In genomic region chr11:32947985-32948384, GRCh38 we compare ENCODE assay signal across 18 cellular contexts. TPM values are rescaled to one million over a fixed set of nuclear protein-coding genes. Genes with fewer than 3 reads are reported as not detected.
A peak's percentile ranks its signal among the peaks of the same experiment; 100 is the strongest.
DNase-seq lines count a peak whose midpoint lies in the region; ATAC-seq and TF ChIP-seq lines count a peak whose summit lies in the region.
"Had no signal": no experiment of that assay in that cellular context is flagged by ENCODE, and none has a peak within 500 bp of the region (broad histone marks: within the 10 kb centered on the region; RNA-seq: fewer than 3 reads in every experiment).

No MANE protein-coding gene starts in this region.

- H3K4me1 ChIP-seq in OCI-LY7 (ENCODE audit: insufficient read depth, low read length, poor library complexity, severe bottlenecking): no peaks in the 10 kb centered on the region
- H3K4me1 ChIP-seq in effector memory CD4-positive, alpha-beta T cell (ENCODE audit: control insufficient read depth, insufficient read depth, low read length, poor library complexity, severe bottlenecking): no peaks in the 10 kb centered on the region
- H3K4me1 ChIP-seq in trophoblast cell (ENCODE audit: control insufficient read depth in 1 of 2, insufficient read depth in 2 of 2, low read length in 2 of 2): peaks cover 0 to 2% of the 10 kb centered on the region in 2 experiments
- H3K4me1 ChIP-seq: SJSA1 had no signal

- peak overlapping the region; percentile 51 for H3K4me3 Mint-ChIP-seq in osteocyte (ENCODE audit: unreplicated experiment)
- H3K4me3 Mint-ChIP-seq: B cell had no signal

- H4K12ac ChIP-seq in trophoblast cell (ENCODE audit: low read depth, low read length): no peak overlapping the region

- H2AFZ ChIP-seq in OCI-LY7 (ENCODE audit: low read length) (no peak overlapping the region), trophoblast cell (ENCODE audit: insufficient read depth, low read length, poor library complexity) (no peak overlapping the region)

- H3K4me3 ChIP-seq in OCI-LY7 (ENCODE audit: low read depth, low read length, poor library complexity, severe bottlenecking) (no peak overlapping the region), fibroblast of mammary gland (ENCODE audit: control insufficient read depth, low read depth, low read length) (no peak overlapping the region), trophoblast cell (ENCODE audit: low read depth, low read length) (no peak overlapping the region)
- no peak overlapping the region for H3K4me3 ChIP-seq in effector memory CD4-positive, alpha-beta T cell (ENCODE audit: insufficient read depth, low read depth, low read length, poor library complexity, severe bottlenecking)
- H3K4me3 ChIP-seq: SJSA1 had no signal

- no peak for ATAC-seq in GM21360 (IDR thresholded peaks at IDR 0.05; ENCODE audit: unreplicated experiment)

- H3K9me3 Mint-ChIP-seq in osteocyte (ENCODE audit: unreplicated experiment): no peaks in the 10 kb centered on the region

- WGBS in trophoblast cell (ENCODE audit: extremely low coverage, insufficient coverage, insufficient read length): no CpG with 5 or more reads among the region's 2 CpGs

- H2AK5ac ChIP-seq in trophoblast cell (ENCODE audit: low read length): no peak overlapping the region

- H3K27ac ChIP-seq in OCI-LY7 (ENCODE audit: low read depth, low read length, poor library complexity, severe bottlenecking) (no peak overlapping the region), trophoblast cell (ENCODE audit: low read depth, low read length) (no peak overlapping the region)
- H3K27ac ChIP-seq in effector memory CD4-positive, alpha-beta T cell (ENCODE audit: insufficient read depth, low read length, poor library complexity, severe bottlenecking): no peak overlapping the region
- H3K27ac ChIP-seq: SJSA1 had no signal

- DNase-seq in GM10248 (ENCODE audit: extremely low spot score) (peak; percentile 10), OCI-LY7 (ENCODE audit: low spot score) (no peak), fibroblast of mammary gland (ENCODE audit: low read depth) (peak; percentile 11), osteocyte (ENCODE audit: extremely low spot score, unreplicated experiment) (no peak), trophoblast cell (no peak)
- no peak for DNase-seq in effector memory CD4-positive, alpha-beta T cell
- DNase-seq in effector CD4-positive, alpha-beta T cell: no peak
- DNase-seq: DMS 273 treated with DMSO at 0.1 percent for 48 hours, DND-41, GDM1, NCI-H187, NCI-H2107, NCI-H2227 treated with DMSO at 0.1 percent for 48 hours, NCI-H524, SW 1271 had no signal

- no peak overlapping the region for H3K4ac ChIP-seq in trophoblast cell (ENCODE audit: low read depth, low read length)

- no peak overlapping the region for H3K23ac ChIP-seq in trophoblast cell (ENCODE audit: low read length)

- H3K9me2 ChIP-seq in OCI-LY7 (ENCODE audit: insufficient read depth, low read length): no peaks in the 10 kb centered on the region

- no peak overlapping the region for H3K18ac ChIP-seq in trophoblast cell (ENCODE audit: low read length)

- no peak overlapping the region for H2BK12ac ChIP-seq in trophoblast cell (ENCODE audit: low read length)

- no peak overlapping the region for H4K91ac ChIP-seq in trophoblast cell (ENCODE audit: low read depth, low read length)

- POLR2A ChIA-PET in GM10248 (lab: Yijun Ruan, JAX): no interaction called here
- POLR2A ChIA-PET in OCI-LY7 (lab: Charles Lee): interaction anchor here (0.6 kb wide), 1 partner anchor 301 kb away, joined by 3 read pairs; no protein-coding TSS in a partner anchor

- no peak overlapping the region for H2BK5ac ChIP-seq in trophoblast cell (ENCODE audit: low read depth, low read length, poor library complexity)

- no peaks in the 10 kb centered on the region for H3K27me3 Mint-ChIP-seq in osteocyte (ENCODE audit: unreplicated experiment)
- H3K27me3 Mint-ChIP-seq: B cell had no signal

- H3K9me3 ChIP-seq in OCI-LY7 (ENCODE audit: low read length) (no peaks in the 10 kb centered on the region), trophoblast cell (ENCODE audit: insufficient read depth, low read depth, low read length) (no peaks in the 10 kb centered on the region)
- H3K9me3 ChIP-seq in effector memory CD4-positive, alpha-beta T cell (ENCODE audit: control insufficient read depth, low read length): no peaks in the 10 kb centered on the region
- H3K9me3 ChIP-seq: SJSA1 had no signal

- H3K79me2 ChIP-seq in OCI-LY7 (ENCODE audit: insufficient read depth, low read depth, low read length): peaks cover 16% of the 10 kb centered on the region
- H3K79me2 ChIP-seq in trophoblast cell (ENCODE audit: control insufficient read depth, insufficient read depth, low read length, poor library complexity): no peaks in the 10 kb centered on the region

- H2BK120ac ChIP-seq in trophoblast cell (ENCODE audit: insufficient read depth, low read length, poor library complexity): no peak overlapping the region

- intact Hi-C loops in OCI-LY7 (cut with micrococcal nuclease; ENCODE audit: unreplicated experiment): no loop called here

- peaks cover 13% of the 10 kb centered on the region for H3K36me3 ChIP-seq in OCI-LY7 (ENCODE audit: insufficient read depth, low read length)
- H3K36me3 ChIP-seq in effector memory CD4-positive, alpha-beta T cell (ENCODE audit: control insufficient read depth, insufficient read depth, low read length): no peaks in the 10 kb centered on the region
- peaks cover 2% of the 10 kb centered on the region in 2 experiments for H3K36me3 ChIP-seq in trophoblast cell (ENCODE audit: control insufficient read depth in 1 of 2, insufficient read depth in 2 of 2, low read length in 2 of 2)

- no peaks in the 10 kb centered on the region for H4K20me1 ChIP-seq in OCI-LY7 (ENCODE audit: insufficient read depth, low read length)

- TF ChIP-seq CTCF in GM10248 (IDR thresholded peaks at IDR 0.05; ENCODE audit: control extremely low read depth, extremely low read depth, low read depth, missing control alignments) (no peak), OCI-LY7 (conservative IDR thresholded peaks at IDR 0.05; ENCODE audit: low read length) (no peak), fibroblast of mammary gland (conservative IDR thresholded peaks at IDR 0.05; ENCODE audit: control insufficient read depth, insufficient read depth, low read depth, low read length) (no peak), osteocyte (IDR thresholded peaks at IDR 0.05) (no peak)

- no peak overlapping the region for H4K8ac ChIP-seq in trophoblast cell (ENCODE audit: low read depth, low read length)

- TSS peak; percentile 24 for BruUV-seq in OCI-LY7 (replicated peaks; lab: Mats Ljungman, UMichigan)

- H3K4me1 Mint-ChIP-seq in osteocyte (ENCODE audit: unreplicated experiment): peaks cover 23% of the 10 kb centered on the region
- H3K4me1 Mint-ChIP-seq: B cell had no signal

- peaks cover 9% of the 10 kb centered on the region for H3K36me3 Mint-ChIP-seq in osteocyte (ENCODE audit: unreplicated experiment)

- H3K27ac Mint-ChIP-seq in osteocyte (ENCODE audit: unreplicated experiment): peak overlapping the region; percentile 82
- H3K27ac Mint-ChIP-seq: B cell had no signal

- H3K27me3 ChIP-seq in effector memory CD4-positive, alpha-beta T cell (replicated peaks; ENCODE audit: control insufficient read depth, insufficient read depth, low read length, poor library complexity, severe bottlenecking): no peaks in the 10 kb centered on the region
- no peaks in the 10 kb centered on the region for H3K27me3 ChIP-seq in trophoblast cell (ENCODE audit: insufficient read depth, low read length)
- H3K27me3 ChIP-seq: SJSA1 had no signal

- H3K9ac ChIP-seq in trophoblast cell (ENCODE audit: low read length): no peak overlapping the region

- no peak overlapping the region for H3K14ac ChIP-seq in trophoblast cell (ENCODE audit: low read length)

- CTCF ChIA-PET in GM10248 (lab: Yijun Ruan, JAX) (interaction anchor here (1.0 to 3.3 kb wide), 4 partner anchors 10 to 54 kb away, joined by 3 to 14 read pairs (median 4); no protein-coding TSS in a partner anchor), OCI-LY7 (lab: Charles Lee; ENCODE audit: unreplicated experiment) (no interaction called here)

- H3K79me1 ChIP-seq in trophoblast cell (ENCODE audit: low read length): no peaks in the 10 kb centered on the region

- H3K4me2 ChIP-seq in OCI-LY7 (ENCODE audit: low read length) (no peak overlapping the region), trophoblast cell (ENCODE audit: low read length) (no peak overlapping the region)

RNA-seq across cellular contexts. Expression of gene QSER1, which starts 55.4 kb away (rescaled TPM):
- total RNA-seq in OCI-LY7 (2014; rRNA removed; shearing (Covaris generic)): 30.6 and 32.3 TPM in 2 replicates
- total RNA-seq in OCI-LY7 (2022) (46.3 and 52.5 TPM in 2 replicates), osteocyte (29.2 and 32.4 TPM in 2 replicates)
- polyA plus RNA-seq in trophoblast cell (2013): 18.1 and 19.6 TPM in 2 replicates

Comparison
In these comparisons a context has a peak if more than half of its experiments do, and no peak if none do; other contexts are left out.
1. DNase-seq: peak in GM10248 (single experiment) and fibroblast of mammary gland (single experiment); none in OCI-LY7 (single experiment), osteocyte (single experiment), effector memory CD4-positive, alpha-beta T cell (0 of 3), trophoblast cell (0 of 2) and effector CD4-positive, alpha-beta T cell (single experiment).